Comparison of ENCODE assay signal across 7 cellular contexts in the genomic region with DNA sequence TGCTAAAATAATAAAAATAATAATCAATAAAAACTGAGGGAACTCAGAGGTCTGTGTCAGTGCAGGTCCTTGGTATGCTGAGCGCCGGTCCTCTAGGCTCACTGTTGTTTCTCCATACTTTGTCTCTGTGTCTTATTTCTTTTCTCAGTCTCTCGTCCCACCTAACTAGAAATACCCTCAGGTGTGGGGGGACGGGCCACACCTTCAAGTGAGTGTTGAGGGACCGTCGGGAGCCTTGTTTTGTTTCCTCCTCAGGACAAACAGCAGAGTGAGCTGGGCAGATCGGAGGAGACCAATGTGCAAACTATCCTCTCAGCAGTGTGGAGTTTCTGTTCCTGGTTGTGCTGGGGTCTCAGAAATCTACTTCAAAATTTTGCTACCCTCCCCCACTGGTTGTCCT. TPM values are rescaled to one million over a fixed set of nuclear protein-coding genes. Genes with fewer than 3 reads are reported as not detected.
"Had no signal": no experiment of that assay in that cellular context is flagged by ENCODE, and none has a peak within 500 bp of the region (broad histone marks: within the 10 kb centered on the region; RNA-seq: fewer than 3 reads in every experiment).

No MANE protein-coding gene starts in this region.

RNA-seq across cellular contexts. Expression of a gene that starts 46.3 kb away (rescaled TPM):
- total RNA-seq: GM23248, GM23338, H1, H4, H7, H9, HFFc6 had no signal
